Comparison of ENCODE assay signal across 8 cellular contexts in genomic region chr2:127701193-127701650, GRCh38. TPM values are rescaled to one million over a fixed set of nuclear protein-coding genes. Genes with fewer than 3 reads are reported as not detected.
DNase-seq lines count a peak whose midpoint lies in the region; ATAC-seq and TF ChIP-seq lines count a peak whose summit lies in the region.

TSS of gene SFT2D3 (plus strand) at chr2:127701497. CDS start at chr2:127701529, 32 bp downstream.

- CTCF ChIA-PET in CD8-positive, alpha-beta memory T cell (lab: Charles Lee), result interaction anchor here (0.9 kb wide), 1 partner anchor 110 kb away, joined by 3 read pairs; the partner anchor contains the start of gene WDR33
- CTCF ChIA-PET in activated CD4-positive, alpha-beta memory T cell treated with anti-CD3 and anti-CD28 coated beads, Interleukin-2, amount 10 ng/mL, durations not matched to agents 7 days and 5 days (lab: Charles Lee), result interaction anchor here (0.7 kb wide), 1 partner anchor 110 kb away, joined by 4 read pairs; no protein-coding TSS in a partner anchor

- ATAC-seq in GM19467 (IDR thresholded peaks at IDR 0.05; ENCODE audit: unreplicated experiment) (peak; percentile 62), lung (ENCODE audit: insufficient read depth, low FRiP score) (peak; percentile 90)

- peak within 1 kb of the TSS; percentile 77 for H3K4me3 ChIP-seq in CD8-positive, alpha-beta memory T cell (ENCODE audit: low read length)
- H3K4me3 ChIP-seq in HL-60 (replicated peaks; ENCODE audit: insufficient read depth, low read length), result peak within 1 kb of the TSS; percentile 34
- H3K4me3 ChIP-seq in lung, result peak within 1 kb of the TSS; percentile 89

- no peaks in the 10 kb centered on the region for H3K27me3 ChIP-seq in CD8-positive, alpha-beta memory T cell (ENCODE audit: insufficient read depth, low read length, poor library complexity, severe bottlenecking)
- no peaks in the 10 kb centered on the region for H3K27me3 ChIP-seq in HL-60 (ENCODE audit: insufficient read depth, poor library complexity, severe bottlenecking)
- no peaks in the 10 kb centered on the region for H3K27me3 ChIP-seq in lung (ENCODE audit: control insufficient read depth, insufficient read depth)

- peak; percentile 80 to 93 (median 90) for DNase-seq in CD8-positive, alpha-beta memory T cell
- DNase-seq in HL-60 (ENCODE audit: low read depth in 1 of 2, low spot score in 1 of 2), result peak; percentile 85 to 95
- DNase-seq in NCI-H82 treated with DMSO at 0.1 percent for 48 hours (lab: John Stamatoyannopoulos, UW; ENCODE audit: unreplicated experiment), result peak; percentile 81
- peak; percentile 93 for DNase-seq in activated CD4-positive, alpha-beta memory T cell treated with anti-CD3 and anti-CD28 coated beads, Interleukin-2, amount 10 ng/mL, durations not matched to agents 7 days and 5 days
- peak; percentile 95 for DNase-seq in ecto neural progenitor cell (ENCODE audit: low spot score)
- DNase-seq in lung (ENCODE audit: low spot score), result peak; percentile 93
- DNase-seq in stimulated activated CD4-positive, alpha-beta T cell treated with anti-CD3 and anti-CD28 coated beads, TNF-alpha, amount 100 ng/mL, for 1 hour (ENCODE audit: low read depth in 3 of 3, low spot score in 1 of 3), result peak; percentile 76 to 82 (median 79)

- H3K27me3 Mint-ChIP-seq in CD8-positive, alpha-beta memory T cell, result peaks cover 0 to 10% of the 10 kb centered on the region in 2 donors
- H3K27me3 Mint-ChIP-seq in activated CD4-positive, alpha-beta memory T cell treated with anti-CD3 and anti-CD28 coated beads, Interleukin-2, amount 10 ng/mL, durations not matched to agents 7 days and 5 days, result no peaks in the 10 kb centered on the region

- no peaks in the 10 kb centered on the region for H3K9me3 Mint-ChIP-seq in CD8-positive, alpha-beta memory T cell
- no peaks in the 10 kb centered on the region for H3K9me3 Mint-ChIP-seq in activated CD4-positive, alpha-beta memory T cell treated with anti-CD3 and anti-CD28 coated beads, Interleukin-2, amount 10 ng/mL, durations not matched to agents 7 days and 5 days

- peaks cover 8% of the 10 kb centered on the region for H3K36me3 ChIP-seq in CD8-positive, alpha-beta memory T cell (ENCODE audit: insufficient read depth, low read length)
- peaks cover 0 to 5% of the 10 kb centered on the region in 2 donors for H3K36me3 ChIP-seq in lung (ENCODE audit: control insufficient read depth in 2 of 2, insufficient read depth in 2 of 2, low read length in 2 of 2)

- peaks cover 45 to 50% (median 46%) of the 10 kb centered on the region in 3 donors for H3K4me1 Mint-ChIP-seq in CD8-positive, alpha-beta memory T cell
- H3K4me1 Mint-ChIP-seq in activated CD4-positive, alpha-beta memory T cell treated with anti-CD3 and anti-CD28 coated beads, Interleukin-2, amount 10 ng/mL, durations not matched to agents 7 days and 5 days, result peaks cover 39% of the 10 kb centered on the region

- 0 to 1% methylated on average over 40 to 44 of the region's 44 CpGs for WGBS in lung, 2 donors

- peak within 1 kb of the TSS; percentile 82 for H3K27ac ChIP-seq in CD8-positive, alpha-beta memory T cell (ENCODE audit: low read depth, low read length)
- H3K27ac ChIP-seq in HL-60 (replicated peaks) (peak within 1 kb of the TSS; percentile 92), lung (ENCODE audit: low read depth in 1 of 2, low read length in 1 of 2) (peak within 1 kb of the TSS; percentile 94 to 99)

- peak within 1 kb of the TSS; percentile 95 to 100 (median 98) for H3K27ac Mint-ChIP-seq in CD8-positive, alpha-beta memory T cell
- peak within 1 kb of the TSS; percentile 95 for H3K27ac Mint-ChIP-seq in activated CD4-positive, alpha-beta memory T cell treated with anti-CD3 and anti-CD28 coated beads, Interleukin-2, amount 10 ng/mL, durations not matched to agents 7 days and 5 days

- peak within 1 kb of the TSS; percentile 92 to 99 (median 94) for H3K4me3 Mint-ChIP-seq in CD8-positive, alpha-beta memory T cell
- H3K4me3 Mint-ChIP-seq in activated CD4-positive, alpha-beta memory T cell treated with anti-CD3 and anti-CD28 coated beads, Interleukin-2, amount 10 ng/mL, durations not matched to agents 7 days and 5 days, result peak within 1 kb of the TSS; percentile 88

- peaks cover 6 to 28% (median 8%) of the 10 kb centered on the region in 3 donors for H3K36me3 Mint-ChIP-seq in CD8-positive, alpha-beta memory T cell
- H3K36me3 Mint-ChIP-seq in activated CD4-positive, alpha-beta memory T cell treated with anti-CD3 and anti-CD28 coated beads, Interleukin-2, amount 10 ng/mL, durations not matched to agents 7 days and 5 days (ENCODE audit: low read depth), result peaks cover 27% of the 10 kb centered on the region

- POLR2A ChIA-PET in CD8-positive, alpha-beta memory T cell (lab: Charles Lee), result interaction anchor here (0.9 to 1.8 kb wide), 2 partner anchors 25 to 175 kb away, joined by 3 to 11 read pairs; partner anchors contain the start of gene IWS1
- POLR2A ChIA-PET in activated CD4-positive, alpha-beta memory T cell treated with anti-CD3 and anti-CD28 coated beads, Interleukin-2, amount 10 ng/mL, durations not matched to agents 7 days and 5 days (lab: Charles Lee), result interaction anchor here (0.6 to 5.9 kb wide), 21 partner anchors 9 to 621 kb away, joined by 3 to 30 read pairs (median 6); partner anchors contain the start of genes ERCC3, IWS1, POLR2D and SAP130

- no peak for TF ChIP-seq CTCF in HL-60 (IDR thresholded peaks at IDR 0.05; ENCODE audit: insufficient read depth, low read length)
- no peak for TF ChIP-seq CTCF in lung (IDR thresholded peaks at IDR 0.05; ENCODE audit: control extremely low read depth, extremely low read depth)

- H3K4me1 ChIP-seq in CD8-positive, alpha-beta memory T cell (ENCODE audit: insufficient read depth, low read length), result peaks cover 41% of the 10 kb centered on the region
- H3K4me1 ChIP-seq in lung (ENCODE audit: control insufficient read depth in 2 of 2, insufficient read depth in 2 of 2, low read length in 2 of 2), result peaks cover 8 to 10% of the 10 kb centered on the region in 2 donors

- H3K9me3 ChIP-seq in CD8-positive, alpha-beta memory T cell (ENCODE audit: low read length), result no peaks in the 10 kb centered on the region
- H3K9me3 ChIP-seq in lung (ENCODE audit: control insufficient read depth in 2 of 2, insufficient read depth in 1 of 2, low read length in 1 of 2), result no peaks in the 10 kb centered on the region

RNA-seq across cellular contexts. Expression of gene SFT2D3, which starts in this region (rescaled TPM):
- total RNA-seq in CD8-positive, alpha-beta memory T cell, result 1 to 10 TPM; 4.6 to 5.5 TPM
- polyA plus RNA-seq in CD8-positive, alpha-beta memory T cell, result 0.31 TPM
- 1 to 10 TPM; 5.2 to 5.8 TPM for total RNA-seq in activated CD4-positive, alpha-beta memory T cell treated with anti-CD3 and anti-CD28 coated beads, Interleukin-2, amount 10 ng/mL, durations not matched to agents 7 days and 5 days
- total RNA-seq in lung, result 10 to 100 TPM in 1 of 2 donors, 1 to 10 TPM in 1; 7.1 to 11.0 TPM
- polyA plus RNA-seq in lung, result 1 to 10 TPM; 5.0 to 9.9 TPM

Comparison
In these comparisons a context has a peak if more than half of its experiments do, and no peak if none do; other contexts are left out.
1. Peak in every context shown above with its lines: DNase-seq, ATAC-seq, H3K4me3 ChIP-seq and H3K27ac ChIP-seq.
2. H3K4me3 ChIP-seq: peak in every context shown above with its lines; median percentile 89 in lung; 77 in CD8-positive, alpha-beta memory T cell; 34 in HL-60.